ENCODE assay signal across 1 cellular context in the genomic region with DNA sequence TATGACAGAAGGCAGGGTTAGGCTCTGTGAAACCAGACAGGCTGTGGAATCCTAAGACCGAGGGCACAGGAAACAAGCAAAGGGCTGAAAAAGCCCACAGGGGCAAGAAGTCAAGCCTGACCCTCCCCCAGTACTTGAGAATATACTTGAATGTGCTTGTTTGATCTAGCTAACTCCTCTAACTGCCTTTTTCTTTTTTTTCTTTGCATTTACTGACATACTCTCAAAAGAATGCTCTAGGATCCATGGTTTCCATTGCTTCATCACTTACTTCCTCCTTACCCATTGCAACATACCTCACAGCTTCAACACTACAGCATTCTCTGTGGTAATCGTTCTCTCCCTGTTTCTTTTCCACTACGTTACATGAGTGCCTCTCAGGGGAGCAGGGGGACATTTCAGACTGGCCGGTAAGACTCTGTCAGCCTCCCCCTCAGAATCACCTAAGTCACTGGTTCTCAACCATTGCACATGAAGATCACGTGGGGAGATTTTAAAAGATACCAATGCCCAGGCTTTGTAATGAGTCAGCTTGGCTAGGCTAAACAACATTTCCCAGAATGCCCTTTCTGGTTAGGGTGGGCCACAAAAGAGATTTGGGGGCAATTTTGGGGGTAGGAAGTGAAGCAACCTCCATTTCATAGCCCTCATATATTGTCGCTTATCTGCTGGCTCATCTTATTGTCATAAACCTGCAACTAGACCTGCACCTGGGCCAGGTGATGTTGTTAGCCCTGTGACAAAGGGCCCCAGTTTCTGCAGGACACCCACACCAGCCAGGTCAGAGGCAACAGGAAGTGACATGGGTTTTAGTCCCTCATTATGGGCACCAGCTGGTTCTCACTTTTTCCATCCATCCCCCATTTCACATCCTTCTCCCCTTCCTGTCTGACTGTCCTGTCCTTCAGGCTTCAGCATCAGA.
TF ChIP-seq lines count a peak whose summit lies in the region.

No MANE protein-coding gene starts in this region.

TF ChIP-seq in K562, 482 proteins besides CTCF, POLR2A, EP300 and RAD21 (continued from another document and continues in another):
- TF ChIP-seq ARID1B (IDR thresholded peaks at IDR 0.05) (0 out of 2 replicates have a peak, but pooled peaks have one; percentile 15), ZNF780A (CRISPR knock-in tag; IDR thresholded peaks at IDR 0.05) (no peak), ZNF586 (CRISPR knock-in tag; conservative IDR thresholded peaks at IDR 0.05) (no peak), ZNF695 (CRISPR knock-in tag; IDR thresholded peaks at IDR 0.05) (no peak), ZC3H4 (CRISPR knock-in tag; IDR thresholded peaks at IDR 0.05; ENCODE audit: borderline replicate concordance) (no peak), TFAM (CRISPR knock-in tag; conservative IDR thresholded peaks at IDR 0.05) (no peak), TEAD1 (CRISPR knock-in tag; IDR thresholded peaks at IDR 0.05) (0 out of 4 replicates have a peak, but pooled peaks have one; percentile 24 to 34), ZNF133 (CRISPR knock-in tag; IDR thresholded peaks at IDR 0.05) (no peak), TCF3 (CRISPR knock-in tag; IDR thresholded peaks at IDR 0.05) (no peak), OTX1 (CRISPR knock-in tag; IDR thresholded peaks at IDR 0.05) (0 out of 2 replicates have a peak, but pooled peaks have one; percentile 35), STAG1 (CRISPR knock-in tag; IDR thresholded peaks at IDR 0.05; ENCODE audit: borderline replicate concordance) (no peak), DPF2 (IDR thresholded peaks at IDR 0.05) (0 out of 2 replicates have a peak, but pooled peaks have one; percentile 23), NCOR1 (IDR thresholded peaks at IDR 0.05) (no peak), GTF2A2 (tag; IDR thresholded peaks at IDR 0.05) (no peak), HDAC3 (IDR thresholded peaks at IDR 0.05; ENCODE audit: borderline replicate concordance, partially characterized antibody) (no peak), ZNF274 (IDR thresholded peaks at IDR 0.05; ENCODE audit: borderline replicate concordance, low read depth, low read length) (no peak), ZKSCAN1 (IDR thresholded peaks at IDR 0.05; ENCODE audit: low read depth, low read length) (no peak), FOXA3 (CRISPR knock-in tag; conservative IDR thresholded peaks at IDR 0.05 in 1 of 2, IDR thresholded peaks at IDR 0.05 in 1 of 2) (no peak), SRSF3 (IDR thresholded peaks at IDR 0.05; ENCODE audit: insufficient read depth, low read length) (no peak), GABPB2 (CRISPR knock-in tag; conservative IDR thresholded peaks at IDR 0.05) (no peak), BRD4 (IDR thresholded peaks at IDR 0.05) (no peak)
- TF ChIP-seq, protein P1, sequence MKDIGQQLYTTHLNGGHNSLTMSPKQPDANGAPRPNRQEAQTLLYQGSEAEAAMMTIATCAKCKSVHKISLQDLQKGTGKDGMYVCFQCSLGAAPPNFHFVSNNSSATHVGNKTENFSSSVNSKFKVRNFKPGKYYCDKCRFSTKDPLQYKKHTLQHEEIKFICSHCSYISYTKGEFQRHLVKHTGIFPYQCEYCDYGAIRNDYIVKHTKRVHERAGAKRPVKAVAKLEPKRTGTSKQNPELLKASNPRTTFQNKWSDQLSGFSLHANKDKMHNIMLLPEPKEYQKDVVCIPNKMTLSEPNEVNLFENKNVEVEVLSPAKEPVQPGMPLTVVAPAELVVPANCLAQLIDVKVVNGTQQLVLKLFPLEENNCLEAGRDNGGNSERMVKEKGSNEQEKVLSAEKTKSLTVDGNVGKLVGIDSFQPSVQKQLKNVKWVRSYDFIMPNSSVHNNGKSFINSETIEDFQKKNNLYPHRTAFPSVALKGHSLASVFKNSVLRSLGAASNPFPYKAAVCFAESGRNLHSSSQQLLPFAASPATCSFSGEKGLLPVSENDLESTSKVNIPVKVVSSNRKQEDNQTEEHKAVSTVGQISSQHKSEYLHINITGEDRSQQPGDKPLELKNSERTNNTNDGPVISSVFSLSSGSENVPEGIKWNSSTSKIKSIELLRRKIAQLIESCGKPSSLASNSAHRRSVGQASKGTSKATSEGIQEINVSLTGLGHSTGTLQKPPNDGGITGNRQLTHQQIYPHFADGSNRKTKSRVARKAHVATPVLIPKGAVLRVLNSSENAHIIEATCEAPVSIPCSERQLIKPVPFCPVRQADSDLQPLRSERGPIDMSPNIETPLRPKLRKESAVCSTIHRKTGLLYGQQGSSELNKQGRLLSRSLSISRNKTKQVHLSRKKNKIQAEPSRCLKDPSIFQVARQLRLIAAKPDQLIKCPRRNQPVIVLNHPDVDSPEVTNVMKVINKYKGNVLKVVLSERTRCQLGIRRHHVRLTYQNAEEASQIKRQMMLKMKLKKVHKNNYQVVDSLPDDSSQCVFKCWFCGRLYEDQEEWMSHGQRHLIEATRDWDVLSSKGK (CRISPR knock-in tag; IDR thresholded peaks at IDR 0.05): no peak
- TF ChIP-seq, protein P2, sequence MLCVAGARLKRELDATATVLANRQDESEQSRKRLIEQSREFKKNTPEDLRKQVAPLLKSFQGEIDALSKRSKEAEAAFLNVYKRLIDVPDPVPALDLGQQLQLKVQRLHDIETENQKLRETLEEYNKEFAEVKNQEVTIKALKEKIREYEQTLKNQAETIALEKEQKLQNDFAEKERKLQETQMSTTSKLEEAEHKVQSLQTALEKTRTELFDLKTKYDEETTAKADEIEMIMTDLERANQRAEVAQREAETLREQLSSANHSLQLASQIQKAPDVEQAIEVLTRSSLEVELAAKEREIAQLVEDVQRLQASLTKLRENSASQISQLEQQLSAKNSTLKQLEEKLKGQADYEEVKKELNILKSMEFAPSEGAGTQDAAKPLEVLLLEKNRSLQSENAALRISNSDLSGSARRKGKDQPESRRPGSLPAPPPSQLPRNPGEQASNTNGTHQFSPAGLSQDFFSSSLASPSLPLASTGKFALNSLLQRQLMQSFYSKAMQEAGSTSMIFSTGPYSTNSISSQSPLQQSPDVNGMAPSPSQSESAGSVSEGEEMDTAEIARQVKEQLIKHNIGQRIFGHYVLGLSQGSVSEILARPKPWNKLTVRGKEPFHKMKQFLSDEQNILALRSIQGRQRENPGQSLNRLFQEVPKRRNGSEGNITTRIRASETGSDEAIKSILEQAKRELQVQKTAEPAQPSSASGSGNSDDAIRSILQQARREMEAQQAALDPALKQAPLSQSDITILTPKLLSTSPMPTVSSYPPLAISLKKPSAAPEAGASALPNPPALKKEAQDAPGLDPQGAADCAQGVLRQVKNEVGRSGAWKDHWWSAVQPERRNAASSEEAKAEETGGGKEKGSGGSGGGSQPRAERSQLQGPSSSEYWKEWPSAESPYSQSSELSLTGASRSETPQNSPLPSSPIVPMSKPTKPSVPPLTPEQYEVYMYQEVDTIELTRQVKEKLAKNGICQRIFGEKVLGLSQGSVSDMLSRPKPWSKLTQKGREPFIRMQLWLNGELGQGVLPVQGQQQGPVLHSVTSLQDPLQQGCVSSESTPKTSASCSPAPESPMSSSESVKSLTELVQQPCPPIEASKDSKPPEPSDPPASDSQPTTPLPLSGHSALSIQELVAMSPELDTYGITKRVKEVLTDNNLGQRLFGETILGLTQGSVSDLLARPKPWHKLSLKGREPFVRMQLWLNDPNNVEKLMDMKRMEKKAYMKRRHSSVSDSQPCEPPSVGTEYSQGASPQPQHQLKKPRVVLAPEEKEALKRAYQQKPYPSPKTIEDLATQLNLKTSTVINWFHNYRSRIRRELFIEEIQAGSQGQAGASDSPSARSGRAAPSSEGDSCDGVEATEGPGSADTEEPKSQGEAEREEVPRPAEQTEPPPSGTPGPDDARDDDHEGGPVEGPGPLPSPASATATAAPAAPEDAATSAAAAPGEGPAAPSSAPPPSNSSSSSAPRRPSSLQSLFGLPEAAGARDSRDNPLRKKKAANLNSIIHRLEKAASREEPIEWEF (CRISPR knock-in tag; IDR thresholded peaks at IDR 0.05): no peak
- TF ChIP-seq, protein P3, sequence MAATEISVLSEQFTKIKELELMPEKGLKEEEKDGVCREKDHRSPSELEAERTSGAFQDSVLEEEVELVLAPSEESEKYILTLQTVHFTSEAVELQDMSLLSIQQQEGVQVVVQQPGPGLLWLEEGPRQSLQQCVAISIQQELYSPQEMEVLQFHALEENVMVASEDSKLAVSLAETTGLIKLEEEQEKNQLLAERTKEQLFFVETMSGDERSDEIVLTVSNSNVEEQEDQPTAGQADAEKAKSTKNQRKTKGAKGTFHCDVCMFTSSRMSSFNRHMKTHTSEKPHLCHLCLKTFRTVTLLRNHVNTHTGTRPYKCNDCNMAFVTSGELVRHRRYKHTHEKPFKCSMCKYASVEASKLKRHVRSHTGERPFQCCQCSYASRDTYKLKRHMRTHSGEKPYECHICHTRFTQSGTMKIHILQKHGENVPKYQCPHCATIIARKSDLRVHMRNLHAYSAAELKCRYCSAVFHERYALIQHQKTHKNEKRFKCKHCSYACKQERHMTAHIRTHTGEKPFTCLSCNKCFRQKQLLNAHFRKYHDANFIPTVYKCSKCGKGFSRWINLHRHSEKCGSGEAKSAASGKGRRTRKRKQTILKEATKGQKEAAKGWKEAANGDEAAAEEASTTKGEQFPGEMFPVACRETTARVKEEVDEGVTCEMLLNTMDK (IDR thresholded peaks at IDR 0.05; ENCODE audit: borderline replicate concordance, insufficient read depth, low read depth, low read length, poor library complexity, severe bottlenecking): no peak
- TF ChIP-seq, protein P4, sequence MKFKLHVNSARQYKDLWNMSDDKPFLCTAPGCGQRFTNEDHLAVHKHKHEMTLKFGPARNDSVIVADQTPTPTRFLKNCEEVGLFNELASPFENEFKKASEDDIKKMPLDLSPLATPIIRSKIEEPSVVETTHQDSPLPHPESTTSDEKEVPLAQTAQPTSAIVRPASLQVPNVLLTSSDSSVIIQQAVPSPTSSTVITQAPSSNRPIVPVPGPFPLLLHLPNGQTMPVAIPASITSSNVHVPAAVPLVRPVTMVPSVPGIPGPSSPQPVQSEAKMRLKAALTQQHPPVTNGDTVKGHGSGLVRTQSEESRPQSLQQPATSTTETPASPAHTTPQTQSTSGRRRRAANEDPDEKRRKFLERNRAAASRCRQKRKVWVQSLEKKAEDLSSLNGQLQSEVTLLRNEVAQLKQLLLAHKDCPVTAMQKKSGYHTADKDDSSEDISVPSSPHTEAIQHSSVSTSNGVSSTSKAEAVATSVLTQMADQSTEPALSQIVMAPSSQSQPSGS (CRISPR knock-in tag; IDR thresholded peaks at IDR 0.05): no peak
- TF ChIP-seq, protein P5, sequence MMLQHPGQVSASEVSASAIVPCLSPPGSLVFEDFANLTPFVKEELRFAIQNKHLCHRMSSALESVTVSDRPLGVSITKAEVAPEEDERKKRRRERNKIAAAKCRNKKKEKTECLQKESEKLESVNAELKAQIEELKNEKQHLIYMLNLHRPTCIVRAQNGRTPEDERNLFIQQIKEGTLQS (IDR thresholded peaks at IDR 0.05): peak; percentile 38; the same call in 1 of the 2 replicates
- TF ChIP-seq, protein P5 (CRISPR knock-in tag; conservative IDR thresholded peaks at IDR 0.05): no peak
- TF ChIP-seq, protein P6, sequence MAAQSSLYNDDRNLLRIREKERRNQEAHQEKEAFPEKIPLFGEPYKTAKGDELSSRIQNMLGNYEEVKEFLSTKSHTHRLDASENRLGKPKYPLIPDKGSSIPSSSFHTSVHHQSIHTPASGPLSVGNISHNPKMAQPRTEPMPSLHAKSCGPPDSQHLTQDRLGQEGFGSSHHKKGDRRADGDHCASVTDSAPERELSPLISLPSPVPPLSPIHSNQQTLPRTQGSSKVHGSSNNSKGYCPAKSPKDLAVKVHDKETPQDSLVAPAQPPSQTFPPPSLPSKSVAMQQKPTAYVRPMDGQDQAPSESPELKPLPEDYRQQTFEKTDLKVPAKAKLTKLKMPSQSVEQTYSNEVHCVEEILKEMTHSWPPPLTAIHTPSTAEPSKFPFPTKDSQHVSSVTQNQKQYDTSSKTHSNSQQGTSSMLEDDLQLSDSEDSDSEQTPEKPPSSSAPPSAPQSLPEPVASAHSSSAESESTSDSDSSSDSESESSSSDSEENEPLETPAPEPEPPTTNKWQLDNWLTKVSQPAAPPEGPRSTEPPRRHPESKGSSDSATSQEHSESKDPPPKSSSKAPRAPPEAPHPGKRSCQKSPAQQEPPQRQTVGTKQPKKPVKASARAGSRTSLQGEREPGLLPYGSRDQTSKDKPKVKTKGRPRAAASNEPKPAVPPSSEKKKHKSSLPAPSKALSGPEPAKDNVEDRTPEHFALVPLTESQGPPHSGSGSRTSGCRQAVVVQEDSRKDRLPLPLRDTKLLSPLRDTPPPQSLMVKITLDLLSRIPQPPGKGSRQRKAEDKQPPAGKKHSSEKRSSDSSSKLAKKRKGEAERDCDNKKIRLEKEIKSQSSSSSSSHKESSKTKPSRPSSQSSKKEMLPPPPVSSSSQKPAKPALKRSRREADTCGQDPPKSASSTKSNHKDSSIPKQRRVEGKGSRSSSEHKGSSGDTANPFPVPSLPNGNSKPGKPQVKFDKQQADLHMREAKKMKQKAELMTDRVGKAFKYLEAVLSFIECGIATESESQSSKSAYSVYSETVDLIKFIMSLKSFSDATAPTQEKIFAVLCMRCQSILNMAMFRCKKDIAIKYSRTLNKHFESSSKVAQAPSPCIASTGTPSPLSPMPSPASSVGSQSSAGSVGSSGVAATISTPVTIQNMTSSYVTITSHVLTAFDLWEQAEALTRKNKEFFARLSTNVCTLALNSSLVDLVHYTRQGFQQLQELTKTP (IDR thresholded peaks at IDR 0.05; ENCODE audit: low read depth in 1 of 2, partially characterized antibody in 2 of 2): no peak
- TF ChIP-seq, protein P7, sequence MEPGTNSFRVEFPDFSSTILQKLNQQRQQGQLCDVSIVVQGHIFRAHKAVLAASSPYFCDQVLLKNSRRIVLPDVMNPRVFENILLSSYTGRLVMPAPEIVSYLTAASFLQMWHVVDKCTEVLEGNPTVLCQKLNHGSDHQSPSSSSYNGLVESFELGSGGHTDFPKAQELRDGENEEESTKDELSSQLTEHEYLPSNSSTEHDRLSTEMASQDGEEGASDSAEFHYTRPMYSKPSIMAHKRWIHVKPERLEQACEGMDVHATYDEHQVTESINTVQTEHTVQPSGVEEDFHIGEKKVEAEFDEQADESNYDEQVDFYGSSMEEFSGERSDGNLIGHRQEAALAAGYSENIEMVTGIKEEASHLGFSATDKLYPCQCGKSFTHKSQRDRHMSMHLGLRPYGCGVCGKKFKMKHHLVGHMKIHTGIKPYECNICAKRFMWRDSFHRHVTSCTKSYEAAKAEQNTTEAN (CRISPR knock-in tag; IDR thresholded peaks at IDR 0.05): no peak
- TF ChIP-seq, protein P8, sequence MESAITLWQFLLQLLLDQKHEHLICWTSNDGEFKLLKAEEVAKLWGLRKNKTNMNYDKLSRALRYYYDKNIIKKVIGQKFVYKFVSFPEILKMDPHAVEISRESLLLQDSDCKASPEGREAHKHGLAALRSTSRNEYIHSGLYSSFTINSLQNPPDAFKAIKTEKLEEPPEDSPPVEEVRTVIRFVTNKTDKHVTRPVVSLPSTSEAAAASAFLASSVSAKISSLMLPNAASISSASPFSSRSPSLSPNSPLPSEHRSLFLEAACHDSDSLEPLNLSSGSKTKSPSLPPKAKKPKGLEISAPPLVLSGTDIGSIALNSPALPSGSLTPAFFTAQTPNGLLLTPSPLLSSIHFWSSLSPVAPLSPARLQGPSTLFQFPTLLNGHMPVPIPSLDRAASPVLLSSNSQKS (CRISPR knock-in tag; IDR thresholded peaks at IDR 0.05): no peak
- TF ChIP-seq, protein P9, sequence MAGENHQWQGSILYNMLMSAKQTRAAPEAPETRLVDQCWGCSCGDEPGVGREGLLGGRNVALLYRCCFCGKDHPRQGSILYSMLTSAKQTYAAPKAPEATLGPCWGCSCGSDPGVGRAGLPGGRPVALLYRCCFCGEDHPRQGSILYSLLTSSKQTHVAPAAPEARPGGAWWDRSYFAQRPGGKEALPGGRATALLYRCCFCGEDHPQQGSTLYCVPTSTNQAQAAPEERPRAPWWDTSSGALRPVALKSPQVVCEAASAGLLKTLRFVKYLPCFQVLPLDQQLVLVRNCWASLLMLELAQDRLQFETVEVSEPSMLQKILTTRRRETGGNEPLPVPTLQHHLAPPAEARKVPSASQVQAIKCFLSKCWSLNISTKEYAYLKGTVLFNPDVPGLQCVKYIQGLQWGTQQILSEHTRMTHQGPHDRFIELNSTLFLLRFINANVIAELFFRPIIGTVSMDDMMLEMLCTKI (IDR thresholded peaks at IDR 0.05; ENCODE audit: partially characterized antibody): no peak
